ENCODE assay signal across 7 cellular contexts in the genomic region with DNA sequence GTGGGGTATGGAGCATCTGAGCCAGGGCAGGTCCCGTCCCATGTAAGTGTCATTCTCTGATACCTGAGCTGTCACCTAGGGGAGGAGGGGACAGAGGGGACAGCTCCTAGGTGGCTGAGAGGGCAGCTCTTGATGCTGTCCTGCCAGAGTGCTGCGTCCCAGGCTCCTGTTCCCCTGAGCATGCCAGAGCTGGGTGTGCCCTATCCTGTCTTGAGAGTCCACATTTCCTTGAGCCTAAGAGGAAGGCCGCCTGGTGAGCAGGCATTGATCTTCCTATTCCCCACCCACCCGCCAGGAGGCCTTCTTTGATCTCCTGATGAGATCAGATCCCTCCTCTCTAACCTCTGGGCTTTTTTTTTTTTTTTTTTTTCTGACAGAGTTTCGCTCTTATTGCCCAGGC. TPM values are rescaled to one million over a fixed set of nuclear protein-coding genes. Genes with fewer than 3 reads are reported as not detected.
A peak's percentile ranks its signal among the peaks of the same experiment; 100 is the strongest.
DNase-seq lines count a peak whose midpoint lies in the region; ATAC-seq and TF ChIP-seq lines count a peak whose summit lies in the region.
"Not testable (repeated sequence)": the region's sequence is repeated elsewhere in the genome, so short reads cannot be mapped to it uniquely, and the experiment has no call there.

No MANE protein-coding gene starts in this region.

- not testable (repeated sequence) for H3K27ac Mint-ChIP-seq in GM23338; endothelial cell (ENCODE audit: unreplicated experiment); nephron progenitor cell

- not testable (repeated sequence) for H3K27ac ChIP-seq in DND-41 (ENCODE audit: low read length); GM23338 (ENCODE audit: low read depth); Panc1 (ENCODE audit: low read length)

- H3K4me1 Mint-ChIP-seq in GM23338; endothelial cell (ENCODE audit: unreplicated experiment); nephron progenitor cell: not testable (repeated sequence)

- not testable (repeated sequence) for H3K4me2 ChIP-seq in DND-41 (ENCODE audit: insufficient read depth, low read length); GM23338

- not testable (repeated sequence) for H3K27me3 ChIP-seq in DND-41 (ENCODE audit: insufficient read depth, low read length, poor library complexity); GM23338 (ENCODE audit: insufficient read depth); Panc1 (ENCODE audit: control insufficient read depth, insufficient read depth, low read length)

- H3K4me1 ChIP-seq in DND-41 (ENCODE audit: insufficient read depth, low read length); GM23338 (ENCODE audit: insufficient read depth); Panc1 (ENCODE audit: control insufficient read depth, insufficient read depth, low read length): not testable (repeated sequence)

- DNase-seq in DND-41 (peak; percentile 8), LoVo (ENCODE audit: low spot score) (peak; percentile 26), endothelial cell (ENCODE audit: low spot score) (peak; percentile 6), nephron progenitor cell (peak; percentile 11)
- not testable (repeated sequence) for DNase-seq in GM23338 (ENCODE audit: low spot score); Panc1 (ENCODE audit: low read depth, low spot score); left lobe of liver (ENCODE audit: low spot score)

- CTCF ChIA-PET in Panc1 (lab: Charles Lee) = interaction anchor here (0.6 kb wide), 1 partner anchor 166 kb away, joined by 3 read pairs; no protein-coding TSS in a partner anchor

- intact Hi-C loops in Panc1 (cut with micrococcal nuclease; ENCODE audit: unreplicated experiment) = not testable (repeated sequence)

- not testable (repeated sequence) for BruUV-seq in Panc1 (replicated peaks; lab: Mats Ljungman, UMichigan)

- not testable (repeated sequence) for H2AFZ ChIP-seq in DND-41 (ENCODE audit: low read depth, low read length); GM23338

- not testable (repeated sequence) for H3K9me2 ChIP-seq in GM23338 (ENCODE audit: insufficient read depth)

- not testable (repeated sequence) for H3K4me3 Mint-ChIP-seq in GM23338; endothelial cell (ENCODE audit: unreplicated experiment); nephron progenitor cell

- not testable (repeated sequence) for H3K36me3 ChIP-seq in DND-41 (ENCODE audit: insufficient read depth, low read length); GM23338 (ENCODE audit: insufficient read depth); Panc1 (ENCODE audit: control insufficient read depth, insufficient read depth, low read length)

- ATAC-seq in DND-41 (ENCODE audit: insufficient read depth, low read depth) = not testable (repeated sequence)
- ATAC-seq in GM23338 (peak; percentile 38), Panc1 (peak; percentile 41; the same call in 1 of the 2 replicates), left lobe of liver (peak; percentile 19)

- not testable (repeated sequence) for H3F3A ChIP-seq in GM23338 (replicated peaks; ENCODE audit: low read depth)

- not testable (repeated sequence) for H3K9ac ChIP-seq in DND-41 (ENCODE audit: low read depth, low read length)

- H3K27me3 Mint-ChIP-seq in GM23338 (ENCODE audit: insufficient read depth, low read depth, poor library complexity); endothelial cell (ENCODE audit: unreplicated experiment); nephron progenitor cell (ENCODE audit: low read depth, poor library complexity): not testable (repeated sequence)

- POLR2A ChIA-PET in Panc1 (lab: Charles Lee) = not testable (repeated sequence)

- H3K9me3 Mint-ChIP-seq in GM23338; endothelial cell (ENCODE audit: unreplicated experiment); nephron progenitor cell: not testable (repeated sequence)

- H3K79me2 ChIP-seq in DND-41 (ENCODE audit: insufficient read depth, low read length); GM23338 (replicated peaks; ENCODE audit: insufficient read depth): not testable (repeated sequence)

- H3K9me3 ChIP-seq in DND-41 (ENCODE audit: insufficient read depth, low read length, severe bottlenecking); Panc1 (ENCODE audit: control insufficient read depth, insufficient read depth, low read depth, low read length): not testable (repeated sequence)

- H3K4me3 ChIP-seq in DND-41 (ENCODE audit: low read depth in 1 of 2, low read length in 2 of 2); GM23338; Panc1 (ENCODE audit: low read depth in 2 of 2, low read length in 2 of 2): not testable (repeated sequence)

- TF ChIP-seq CTCF in DND-41 (IDR thresholded peaks at IDR 0.05; ENCODE audit: borderline replicate concordance, extremely low read depth, low read length, poor library complexity, severe bottlenecking); GM23338 (conservative IDR thresholded peaks at IDR 0.05; ENCODE audit: low read depth in 2 of 2); Panc1 (IDR thresholded peaks at IDR 0.05); endothelial cell (IDR thresholded peaks at IDR 0.05; ENCODE audit: unreplicated experiment); nephron progenitor cell (IDR thresholded peaks at IDR 0.05): not testable (repeated sequence)

- H4K20me1 ChIP-seq in DND-41 (ENCODE audit: insufficient read depth, low read length); GM23338 (replicated peaks; ENCODE audit: insufficient read depth): not testable (repeated sequence)

- in situ Hi-C loops in Panc1 (cut with HindIII; ENCODE audit: low pct_unique_long_range_greater_than_20kb, low sequenced_read_pairs) = not testable (repeated sequence)

- not testable (repeated sequence) for H3K36me3 Mint-ChIP-seq in GM23338 (ENCODE audit: low read depth); endothelial cell (ENCODE audit: low read depth, unreplicated experiment); nephron progenitor cell (ENCODE audit: low read depth)

RNA-seq across cellular contexts. Expression of a gene that starts 32.0 kb away (rescaled TPM):
- 77.9 and 95.6 TPM in 2 replicates for total RNA-seq in GM23338 (2014; rRNA removed; shearing (Covaris generic))
- polyA plus RNA-seq in GM23338 (2016; fragmentation: Nextera tagmentation; extraction: Ambion mirVana) = 58.7 and 59.2 TPM in 2 replicates
- total RNA-seq in Panc1 (2021; ENCODE audit: unreplicated experiment) = 293 TPM
- 405 TPM for polyA plus RNA-seq in Panc1 (2012; ENCODE audit: insufficient read length)
- total RNA-seq in endothelial cell (ENCODE audit: unreplicated experiment) = 109 TPM
- 53.3 TPM for total RNA-seq in left lobe of liver
